1 cellular context compared by ENCODE assay signal in the genomic region with DNA sequence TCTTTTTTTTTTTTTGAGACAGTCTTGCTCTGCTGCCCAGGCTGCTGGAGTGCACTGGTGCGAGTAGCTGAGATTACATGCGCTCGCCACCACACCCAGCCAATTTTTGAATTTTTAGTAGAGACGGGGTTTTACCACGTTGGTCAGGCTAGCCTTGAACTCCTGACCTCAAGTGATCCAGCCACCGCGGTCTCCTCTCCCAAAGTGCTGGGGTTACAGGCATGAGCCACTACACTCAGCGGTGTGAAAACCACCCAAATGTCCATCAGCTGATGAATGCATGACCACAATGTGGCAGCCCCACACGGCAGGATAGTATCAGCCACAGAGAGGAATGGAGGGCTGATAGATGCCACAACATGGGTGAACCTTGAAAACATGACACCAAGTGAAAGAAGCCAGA.
TF ChIP-seq lines count a peak whose summit lies in the region.

No MANE protein-coding gene starts in this region.

TF ChIP-seq in HepG2, 621 proteins besides CTCF, POLR2A, EP300 and RAD21:
- TF ChIP-seq ZNF781 (CRISPR knock-in tag; IDR thresholded peaks at IDR 0.05; ENCODE audit: borderline replicate concordance, not compliant biosample characterization), result no peak
- TF ChIP-seq ZFP82 (CRISPR knock-in tag; IDR thresholded peaks at IDR 0.05; ENCODE audit: borderline replicate concordance), result no peak
- TF ChIP-seq ZNF567 (CRISPR knock-in tag; IDR thresholded peaks at IDR 0.05; ENCODE audit: borderline replicate concordance), result no peak
- TF ChIP-seq, protein P1, sequence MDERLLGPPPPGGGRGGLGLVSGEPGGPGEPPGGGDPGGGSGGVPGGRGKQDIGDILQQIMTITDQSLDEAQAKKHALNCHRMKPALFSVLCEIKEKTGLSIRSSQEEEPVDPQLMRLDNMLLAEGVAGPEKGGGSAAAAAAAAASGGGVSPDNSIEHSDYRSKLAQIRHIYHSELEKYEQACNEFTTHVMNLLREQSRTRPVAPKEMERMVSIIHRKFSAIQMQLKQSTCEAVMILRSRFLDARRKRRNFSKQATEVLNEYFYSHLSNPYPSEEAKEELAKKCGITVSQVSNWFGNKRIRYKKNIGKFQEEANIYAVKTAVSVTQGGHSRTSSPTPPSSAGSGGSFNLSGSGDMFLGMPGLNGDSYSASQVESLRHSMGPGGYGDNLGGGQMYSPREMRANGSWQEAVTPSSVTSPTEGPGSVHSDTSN (CRISPR knock-in tag; IDR thresholded peaks at IDR 0.05), result no peak
- TF ChIP-seq RFX5 (IDR thresholded peaks at IDR 0.05; ENCODE audit: low read depth, low read length), result no peak
- TF ChIP-seq ZNF792 (CRISPR knock-in tag; IDR thresholded peaks at IDR 0.05), result no peak
- TF ChIP-seq AHR (CRISPR knock-in tag; IDR thresholded peaks at IDR 0.05), result no peak
- no peak for TF ChIP-seq ZIK1 (CRISPR knock-in tag; IDR thresholded peaks at IDR 0.05; ENCODE audit: borderline replicate concordance, low read depth)
- TF ChIP-seq, protein P2, sequence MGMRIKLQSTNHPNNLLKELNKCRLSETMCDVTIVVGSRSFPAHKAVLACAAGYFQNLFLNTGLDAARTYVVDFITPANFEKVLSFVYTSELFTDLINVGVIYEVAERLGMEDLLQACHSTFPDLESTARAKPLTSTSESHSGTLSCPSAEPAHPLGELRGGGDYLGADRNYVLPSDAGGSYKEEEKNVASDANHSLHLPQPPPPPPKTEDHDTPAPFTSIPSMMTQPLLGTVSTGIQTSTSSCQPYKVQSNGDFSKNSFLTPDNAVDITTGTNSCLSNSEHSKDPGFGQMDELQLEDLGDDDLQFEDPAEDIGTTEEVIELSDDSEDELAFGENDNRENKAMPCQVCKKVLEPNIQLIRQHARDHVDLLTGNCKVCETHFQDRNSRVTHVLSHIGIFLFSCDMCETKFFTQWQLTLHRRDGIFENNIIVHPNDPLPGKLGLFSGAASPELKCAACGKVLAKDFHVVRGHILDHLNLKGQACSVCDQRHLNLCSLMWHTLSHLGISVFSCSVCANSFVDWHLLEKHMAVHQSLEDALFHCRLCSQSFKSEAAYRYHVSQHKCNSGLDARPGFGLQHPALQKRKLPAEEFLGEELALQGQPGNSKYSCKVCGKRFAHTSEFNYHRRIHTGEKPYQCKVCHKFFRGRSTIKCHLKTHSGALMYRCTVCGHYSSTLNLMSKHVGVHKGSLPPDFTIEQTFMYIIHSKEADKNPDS (CRISPR knock-in tag; IDR thresholded peaks at IDR 0.05), result no peak
- no peak for TF ChIP-seq ZNF850 (CRISPR knock-in tag; conservative IDR thresholded peaks at IDR 0.05)
- no peak for TF ChIP-seq IRX3 (CRISPR knock-in tag; IDR thresholded peaks at IDR 0.05; ENCODE audit: borderline replicate concordance, low read depth)
- TF ChIP-seq, protein P3, sequence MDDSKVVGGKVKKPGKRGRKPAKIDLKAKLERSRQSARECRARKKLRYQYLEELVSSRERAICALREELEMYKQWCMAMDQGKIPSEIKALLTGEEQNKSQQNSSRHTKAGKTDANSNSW (CRISPR knock-in tag; IDR thresholded peaks at IDR 0.05; ENCODE audit: borderline replicate concordance), result no peak
- no peak for TF ChIP-seq HOXA5 (CRISPR knock-in tag; IDR thresholded peaks at IDR 0.05)
- no peak for TF ChIP-seq ARNTL (CRISPR knock-in tag; IDR thresholded peaks at IDR 0.05)
- TF ChIP-seq ZNF577 (CRISPR knock-in tag; IDR thresholded peaks at IDR 0.05; ENCODE audit: borderline replicate concordance, low read depth), result no peak
- TF ChIP-seq, protein P4, sequence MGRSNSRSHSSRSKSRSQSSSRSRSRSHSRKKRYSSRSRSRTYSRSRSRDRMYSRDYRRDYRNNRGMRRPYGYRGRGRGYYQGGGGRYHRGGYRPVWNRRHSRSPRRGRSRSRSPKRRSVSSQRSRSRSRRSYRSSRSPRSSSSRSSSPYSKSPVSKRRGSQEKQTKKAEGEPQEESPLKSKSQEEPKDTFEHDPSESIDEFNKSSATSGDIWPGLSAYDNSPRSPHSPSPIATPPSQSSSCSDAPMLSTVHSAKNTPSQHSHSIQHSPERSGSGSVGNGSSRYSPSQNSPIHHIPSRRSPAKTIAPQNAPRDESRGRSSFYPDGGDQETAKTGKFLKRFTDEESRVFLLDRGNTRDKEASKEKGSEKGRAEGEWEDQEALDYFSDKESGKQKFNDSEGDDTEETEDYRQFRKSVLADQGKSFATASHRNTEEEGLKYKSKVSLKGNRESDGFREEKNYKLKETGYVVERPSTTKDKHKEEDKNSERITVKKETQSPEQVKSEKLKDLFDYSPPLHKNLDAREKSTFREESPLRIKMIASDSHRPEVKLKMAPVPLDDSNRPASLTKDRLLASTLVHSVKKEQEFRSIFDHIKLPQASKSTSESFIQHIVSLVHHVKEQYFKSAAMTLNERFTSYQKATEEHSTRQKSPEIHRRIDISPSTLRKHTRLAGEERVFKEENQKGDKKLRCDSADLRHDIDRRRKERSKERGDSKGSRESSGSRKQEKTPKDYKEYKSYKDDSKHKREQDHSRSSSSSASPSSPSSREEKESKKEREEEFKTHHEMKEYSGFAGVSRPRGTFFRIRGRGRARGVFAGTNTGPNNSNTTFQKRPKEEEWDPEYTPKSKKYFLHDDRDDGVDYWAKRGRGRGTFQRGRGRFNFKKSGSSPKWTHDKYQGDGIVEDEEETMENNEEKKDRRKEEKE (IDR thresholded peaks at IDR 0.05), result no peak
- no peak for TF ChIP-seq ZNF879 (CRISPR knock-in tag; IDR thresholded peaks at IDR 0.05)
- TF ChIP-seq, protein P5, sequence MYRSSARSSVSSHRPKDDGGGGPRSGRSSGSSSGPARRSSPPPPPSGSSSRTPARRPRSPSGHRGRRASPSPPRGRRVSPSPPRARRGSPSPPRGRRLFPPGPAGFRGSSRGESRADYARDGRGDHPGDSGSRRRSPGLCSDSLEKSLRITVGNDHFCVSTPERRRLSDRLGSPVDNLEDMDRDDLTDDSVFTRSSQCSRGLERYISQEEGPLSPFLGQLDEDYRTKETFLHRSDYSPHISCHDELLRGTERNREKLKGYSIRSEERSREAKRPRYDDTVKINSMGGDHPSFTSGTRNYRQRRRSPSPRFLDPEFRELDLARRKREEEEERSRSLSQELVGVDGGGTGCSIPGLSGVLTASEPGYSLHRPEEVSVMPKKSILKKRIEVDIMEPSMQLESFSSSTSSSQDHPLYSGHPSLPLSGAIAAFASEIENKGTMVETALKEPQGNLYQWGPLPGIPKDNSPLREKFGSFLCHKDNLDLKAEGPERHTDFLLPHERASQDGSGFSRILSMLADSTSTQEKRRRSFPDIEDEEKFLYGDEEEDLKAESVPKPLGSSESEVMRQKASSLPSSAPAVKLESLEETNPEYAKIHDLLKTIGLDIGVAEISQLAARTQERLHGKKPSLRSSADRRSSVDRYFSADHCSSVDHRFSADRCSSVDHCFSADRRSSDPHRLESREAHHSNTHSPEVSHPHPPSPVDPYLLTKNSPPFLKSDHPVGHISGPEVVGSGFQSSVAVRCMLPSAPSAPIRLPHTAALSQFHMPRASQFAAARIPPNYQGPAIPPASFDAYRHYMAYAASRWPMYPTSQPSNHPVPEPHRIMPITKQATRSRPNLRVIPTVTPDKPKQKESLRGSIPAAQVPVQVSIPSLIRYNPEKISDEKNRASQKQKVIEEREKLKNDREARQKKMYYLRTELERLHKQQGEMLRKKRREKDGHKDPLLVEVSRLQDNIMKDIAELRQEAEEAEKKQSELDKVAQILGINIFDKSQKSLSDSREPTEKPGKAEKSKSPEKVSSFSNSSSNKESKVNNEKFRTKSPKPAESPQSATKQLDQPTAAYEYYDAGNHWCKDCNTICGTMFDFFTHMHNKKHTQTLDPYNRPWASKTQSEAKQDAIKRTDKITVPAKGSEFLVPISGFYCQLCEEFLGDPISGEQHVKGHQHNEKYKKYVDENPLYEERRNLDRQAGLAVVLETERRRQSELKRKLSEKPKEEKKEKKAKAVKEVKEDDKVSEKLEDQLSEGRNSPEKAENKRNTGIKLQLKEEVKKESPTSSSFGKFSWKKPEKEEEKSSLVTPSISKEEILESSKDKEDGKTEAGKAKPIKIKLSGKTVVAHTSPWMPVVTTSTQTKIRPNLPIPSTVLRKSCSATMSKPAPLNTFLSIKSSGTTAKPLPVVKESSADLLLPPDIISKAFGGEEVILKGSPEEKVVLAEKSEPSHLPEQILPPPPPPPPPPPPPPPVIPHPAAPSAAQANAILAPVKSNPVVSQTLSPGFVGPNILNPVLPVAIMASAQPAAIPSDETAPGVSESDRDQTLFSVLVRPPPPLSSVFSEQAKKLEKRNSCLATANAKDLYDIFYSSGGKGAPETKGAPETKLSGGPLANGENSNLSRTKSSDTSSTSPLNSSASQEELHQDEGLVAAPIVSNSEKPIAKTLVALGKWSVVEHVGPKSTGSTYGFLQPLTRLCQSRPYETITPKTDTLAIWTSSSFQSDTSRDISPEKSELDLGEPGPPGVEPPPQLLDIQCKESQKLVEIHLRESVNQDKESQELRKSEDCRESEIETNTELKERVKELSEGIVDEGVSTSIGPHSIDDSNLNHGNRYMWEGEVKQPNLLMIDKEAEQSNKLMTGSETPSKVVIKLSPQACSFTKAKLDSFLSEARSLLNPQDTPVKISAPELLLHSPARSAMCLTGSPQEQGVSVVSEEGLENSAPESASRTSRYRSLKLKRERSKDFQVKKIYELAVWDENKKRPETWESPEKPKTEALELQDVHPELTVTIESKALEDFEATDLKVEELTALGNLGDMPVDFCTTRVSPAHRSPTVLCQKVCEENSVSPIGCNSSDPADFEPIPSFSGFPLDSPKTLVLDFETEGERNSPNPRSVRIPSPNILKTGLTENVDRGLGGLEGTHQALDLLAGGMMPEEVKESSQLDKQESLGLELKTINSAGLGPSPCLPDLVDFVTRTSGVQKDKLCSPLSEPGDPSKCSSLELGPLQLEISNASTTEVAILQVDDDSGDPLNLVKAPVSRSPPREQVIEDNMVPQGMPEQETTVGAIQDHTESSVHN (CRISPR knock-in tag; IDR thresholded peaks at IDR 0.05), result no peak
- TF ChIP-seq ELF4 (CRISPR knock-in tag; IDR thresholded peaks at IDR 0.05; ENCODE audit: borderline replicate concordance), result no peak
- TF ChIP-seq GPN1 (CRISPR knock-in tag; IDR thresholded peaks at IDR 0.05; ENCODE audit: borderline replicate concordance), result no peak
